26 cellular contexts compared by ENCODE assay signal in genomic region chr20:53338716-53339115, GRCh38.
"Had no signal": no experiment of that assay in that cellular context is flagged by ENCODE, and none has a peak within 500 bp of the region (broad histone marks: within the 10 kb centered on the region; RNA-seq: fewer than 3 reads in every experiment).

No MANE protein-coding gene starts in this region.

- FAIRE-seq: urothelium cell line had no signal

- ATAC-seq: stimulated activated effector memory CD8-positive, alpha-beta T cell treated with anti-CD3 and anti-CD28 coated beads, Interleukin-12 subunit alpha, Interleukin-12 subunit beta, amount 100 ng/mL, for 72 hours; stimulated activated memory B cell treated with anti-CD40 and anti-IgM and Interleukin-4, amounts not matched to agents 10 μg/mL and 1 μg/mL and 100 μg/mL, for 72 hours; stimulated activated naive B cell treated with anti-CD40 and anti-IgM and Interleukin-4, amounts not matched to agents 10 μg/mL and 1 μg/mL and 100 μg/mL, for 72 hours; stimulated activated naive CD8-positive, alpha-beta T cell treated with anti-CD3 and anti-CD28 coated beads, Interleukin-15, amount 100 ng/mL, for 72 hours; stimulated activated naive CD8-positive, alpha-beta T cell treated with anti-CD3 and anti-CD28 coated beads, Interleukin-15, Interleukin-2, amounts not matched to agents 100 U/mL and 50 U/mL, for 24 hours; upper lobe of right lung had no signal

- H3K27ac ChIP-seq: stomach, suprapubic skin, testis, thoracic aorta, thyroid gland, tibial artery, tibial nerve, transverse colon, upper lobe of left lung, upper lobe of right lung, uterus, vagina had no signal

- DNase-seq: stimulated activated CD4-positive, alpha-beta T cell treated with anti-CD3 and anti-CD28 coated beads, Interleukin-2, amount 100 ng/mL, for 48 hours; stimulated activated CD4-positive, alpha-beta T cell treated with anti-CD3 and anti-CD28 coated beads, Interleukin-4, amount 100 ng/mL, for 1 hour; stimulated activated CD4-positive, alpha-beta T cell treated with anti-CD3 and anti-CD28 coated beads, Interleukin-4, amount 100 ng/mL, for 24 hours; stimulated activated CD4-positive, alpha-beta T cell treated with anti-CD3 and anti-CD28 coated beads, Interleukin-4, amount 100 ng/mL, for 4 hours; stimulated activated CD8-positive, alpha-beta memory T cell treated with anti-CD3 and anti-CD28 coated beads, Interleukin-4, amount 100 ng/mL, for 48 hours; stimulated activated naive B cell treated with anti-CD40 and anti-IgM and Interleukin-4, amounts not matched to agents 10 μg/mL and 1 μg/mL and 100 μg/mL, for 72 hours; stimulated activated naive CD4-positive, alpha-beta T cell; stimulated activated naive CD4-positive, alpha-beta T cell treated with Interleukin-2 at 50 U/mL for 16 hours; stimulated activated naive CD8-positive, alpha-beta T cell treated with anti-CD3 and anti-CD28 coated beads, Interleukin-15, amount 100 ng/mL, for 72 hours; stimulated activated naive CD8-positive, alpha-beta T cell treated with anti-CD3 and anti-CD28 coated beads, Interleukin-15, Interleukin-2, amounts not matched to agents 100 U/mL and 50 U/mL, for 24 hours; stomach; substantia nigra; testis; thyroid gland; tibial artery; transverse colon; upper lobe of left lung; upper lobe of right lung; uterus had no signal

- H3K36me3 ChIP-seq: stomach, suprapubic skin, thoracic aorta, thyroid gland, tibial artery, tibial nerve, transverse colon, upper lobe of left lung, upper lobe of right lung, uterus, vagina had no signal

- H3K4me1 ChIP-seq: suprapubic skin, testis, thyroid gland, tibial artery, tibial nerve, upper lobe of left lung, upper lobe of right lung, uterus, vagina had no signal

- H3K4me3 ChIP-seq: stomach, suprapubic skin, testis, thoracic aorta, thyroid gland, tibial artery, tibial nerve, transverse colon, upper lobe of left lung, upper lobe of right lung, uterus, vagina had no signal

- H3K9me3 ChIP-seq: stomach, suprapubic skin, testis, thoracic aorta, thyroid gland, tibial artery, tibial nerve, transverse colon, upper lobe of left lung, upper lobe of right lung, uterus, vagina had no signal

- H3K27me3 ChIP-seq: stomach, suprapubic skin, testis, thyroid gland, tibial artery, tibial nerve, transverse colon, upper lobe of left lung, upper lobe of right lung, uterus, vagina had no signal
